ENCODE assay signal across 10 cellular contexts in the genomic region with DNA sequence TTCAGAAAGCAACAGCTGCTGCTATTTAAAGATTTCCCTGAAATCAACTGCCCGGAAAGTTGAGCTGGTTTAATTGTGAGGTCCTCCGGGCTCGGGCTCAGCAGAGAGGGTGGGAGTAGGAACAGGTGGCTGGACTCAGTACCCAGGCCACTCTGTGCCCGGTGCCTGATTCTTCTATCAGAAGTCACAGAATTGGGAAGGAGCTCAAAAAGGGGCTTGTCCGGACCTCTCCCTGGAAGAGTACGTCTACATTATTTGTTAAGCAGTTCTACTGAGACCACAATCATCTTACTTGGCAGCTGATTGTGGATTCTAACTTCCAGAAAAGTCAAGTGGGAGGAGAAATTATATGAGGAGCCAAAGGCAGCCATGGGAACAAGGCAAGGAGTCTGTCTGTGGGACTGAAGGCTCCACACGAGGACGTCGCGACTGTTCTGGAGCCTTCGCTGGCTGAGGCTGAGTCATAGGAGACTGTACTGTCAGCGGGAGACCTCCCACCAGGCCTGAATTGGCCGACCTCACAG.
DNase-seq lines count a peak whose midpoint lies in the region; ATAC-seq, FAIRE-seq and TF ChIP-seq lines count a peak whose summit lies in the region.
"Had no signal": no experiment of that assay in that cellular context is flagged by ENCODE, and none has a peak within 500 bp of the region (broad histone marks: within the 10 kb centered on the region; RNA-seq: fewer than 3 reads in every experiment).

No MANE protein-coding gene starts in this region.

- ATAC-seq in GM23338 (peak; percentile 79), GM19023 (IDR thresholded peaks at IDR 0.05; ENCODE audit: unreplicated experiment) (no peak)

- H3K36me3 Mint-ChIP-seq in GM23338 (ENCODE audit: low read depth): no peaks in the 10 kb centered on the region

- peak overlapping the region; percentile 28 for H3K9ac ChIP-seq in smooth muscle cell (ENCODE audit: low read depth)
- H3K9ac ChIP-seq in Karpas-422 (ENCODE audit: low read length): no peak overlapping the region

- H3K4me1 ChIP-seq in GM23338 (ENCODE audit: insufficient read depth) (no peaks in the 10 kb centered on the region; the same call in 1 of the 2 replicates), smooth muscle cell (ENCODE audit: low read depth) (no peaks in the 10 kb centered on the region), Karpas-422 (ENCODE audit: low read length) (no peaks in the 10 kb centered on the region)

- H3K27ac Mint-ChIP-seq in GM23338: no peak overlapping the region; the same call in 1 of the 2 replicates

- DNase-seq in GM23338 (ENCODE audit: low spot score) (peak; percentile 19), caudate nucleus (lab: John Stamatoyannopoulos, UW) (peak in 4 of 61 donors; percentile 10 to 59 (median 29)), smooth muscle cell (lab: John Stamatoyannopoulos, UW; ENCODE audit: unreplicated experiment) (peak; percentile 31), NCI-H2029 treated with DMSO at 0.1 percent for 48 hours (lab: John Stamatoyannopoulos, UW) (no peak), Karpas-422 (no peak), RCC 7860 (ENCODE audit: low spot score) (no peak)
- DNase-seq: cerebellar nuclear complex had no signal

- H3K27me3 Mint-ChIP-seq in GM23338 (ENCODE audit: insufficient read depth, low read depth, poor library complexity): no peaks in the 10 kb centered on the region

- H3K9me3 ChIP-seq in smooth muscle cell (replicated peaks; ENCODE audit: low read depth): no peaks in the 10 kb centered on the region
- no peaks in the 10 kb centered on the region for H3K9me3 ChIP-seq in Karpas-422 (ENCODE audit: low read length)

- H4K20me1 ChIP-seq in GM23338 (replicated peaks; ENCODE audit: insufficient read depth) (no peaks in the 10 kb centered on the region), smooth muscle cell (ENCODE audit: low read depth) (no peaks in the 10 kb centered on the region), Karpas-422 (ENCODE audit: insufficient read depth, low read depth, low read length) (no peaks in the 10 kb centered on the region)

- H3F3A ChIP-seq in GM23338 (replicated peaks; ENCODE audit: low read depth) (no peaks in the 10 kb centered on the region), smooth muscle cell (ENCODE audit: low read depth) (peaks cover 8% of the 10 kb centered on the region)

- H3K27ac ChIP-seq in GM23338 (ENCODE audit: low read depth) (no peak overlapping the region), caudate nucleus (ENCODE audit: low read depth, low read length) (peak overlapping the region; percentile 89), layer of hippocampus (ENCODE audit: low read depth, low read length) (peak overlapping the region; percentile 88), smooth muscle cell (ENCODE audit: low read depth) (peak overlapping the region; percentile 87), Karpas-422 (ENCODE audit: low read length) (no peak overlapping the region)

- H3K36me3 ChIP-seq in GM23338 (ENCODE audit: insufficient read depth): no peaks in the 10 kb centered on the region
- H3K36me3 ChIP-seq in smooth muscle cell (ENCODE audit: low read depth): no peaks in the 10 kb centered on the region
- H3K36me3 ChIP-seq in Karpas-422 (ENCODE audit: insufficient read depth, low read length): no peaks in the 10 kb centered on the region

- no peak for FAIRE-seq in RCC 7860 (lab: Jason Lieb, UNC)
- FAIRE-seq: GM12878 had no signal

- TF ChIP-seq CTCF in GM23338 (conservative IDR thresholded peaks at IDR 0.05; ENCODE audit: low read depth in 2 of 2): no peak
- TF ChIP-seq CTCF in smooth muscle cell (IDR thresholded peaks at IDR 0.05; ENCODE audit: borderline replicate concordance, insufficient read depth, poor library complexity, severe bottlenecking): no peak

- H2AFZ ChIP-seq in GM23338 (peak overlapping the region; percentile 96), smooth muscle cell (ENCODE audit: low read depth) (peak overlapping the region; percentile 68), Karpas-422 (ENCODE audit: low read length) (no peak overlapping the region)

- no peak overlapping the region for H3K4me2 ChIP-seq in GM23338
- H3K4me2 ChIP-seq in smooth muscle cell: peak overlapping the region; percentile 79
- H3K4me2 ChIP-seq in Karpas-422 (ENCODE audit: low read depth, low read length, poor library complexity, severe bottlenecking): no peak overlapping the region

- H3K79me2 ChIP-seq in GM23338 (replicated peaks; ENCODE audit: insufficient read depth) (no peaks in the 10 kb centered on the region), smooth muscle cell (ENCODE audit: low read depth) (no peaks in the 10 kb centered on the region), Karpas-422 (ENCODE audit: low read length) (no peaks in the 10 kb centered on the region)

- H3K4me1 Mint-ChIP-seq in GM23338: peaks cover 9% of the 10 kb centered on the region; the same call in 2 of the 3 replicates

- H3K27me3 ChIP-seq in GM23338 (ENCODE audit: insufficient read depth): no peaks in the 10 kb centered on the region
- no peaks in the 10 kb centered on the region for H3K27me3 ChIP-seq in layer of hippocampus (ENCODE audit: control insufficient read depth, insufficient read depth, low read length)
- no peaks in the 10 kb centered on the region for H3K27me3 ChIP-seq in smooth muscle cell (ENCODE audit: low read depth)
- H3K27me3 ChIP-seq in Karpas-422 (ENCODE audit: low read length): no peaks in the 10 kb centered on the region

- WGBS in smooth muscle cell (ENCODE audit: low lambda C conversion rate): 34% methylated on average over 13 of the region's 13 CpGs

- H3K4me3 Mint-ChIP-seq in GM23338: no peak overlapping the region

- H3K4me3 ChIP-seq in GM23338: no peak overlapping the region
- H3K4me3 ChIP-seq in smooth muscle cell: no peak overlapping the region
- no peak overlapping the region for H3K4me3 ChIP-seq in Karpas-422 (ENCODE audit: low read length)
- H3K4me3 ChIP-seq: GM12878 had no signal

- H3K9me3 Mint-ChIP-seq in GM23338: no peaks in the 10 kb centered on the region

- no peaks in the 10 kb centered on the region for H3K9me2 ChIP-seq in GM23338 (ENCODE audit: insufficient read depth)
- H3K9me2 ChIP-seq in Karpas-422 (replicated peaks; ENCODE audit: insufficient read depth, low read length): no peaks in the 10 kb centered on the region

TF ChIP-seq in GM23338, 12 proteins besides CTCF, POLR2A, EP300 and RAD21 (continues in another document):
- TF ChIP-seq, protein P1, sequence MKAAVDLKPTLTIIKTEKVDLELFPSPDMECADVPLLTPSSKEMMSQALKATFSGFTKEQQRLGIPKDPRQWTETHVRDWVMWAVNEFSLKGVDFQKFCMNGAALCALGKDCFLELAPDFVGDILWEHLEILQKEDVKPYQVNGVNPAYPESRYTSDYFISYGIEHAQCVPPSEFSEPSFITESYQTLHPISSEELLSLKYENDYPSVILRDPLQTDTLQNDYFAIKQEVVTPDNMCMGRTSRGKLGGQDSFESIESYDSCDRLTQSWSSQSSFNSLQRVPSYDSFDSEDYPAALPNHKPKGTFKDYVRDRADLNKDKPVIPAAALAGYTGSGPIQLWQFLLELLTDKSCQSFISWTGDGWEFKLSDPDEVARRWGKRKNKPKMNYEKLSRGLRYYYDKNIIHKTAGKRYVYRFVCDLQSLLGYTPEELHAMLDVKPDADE (IDR thresholded peaks at IDR 0.05): no peak

Comparison
In these comparisons a context has a peak if more than half of its experiments do, and no peak if none do; other contexts are left out.
1. DNase-seq: peak in GM23338 (single experiment) and smooth muscle cell (single experiment); none in NCI-H2029 treated with DMSO at 0.1 percent for 48 hours (single experiment), Karpas-422 (single experiment) and RCC 7860 (single experiment).
2. H3K27ac ChIP-seq: peak in caudate nucleus (single experiment), layer of hippocampus (single experiment) and smooth muscle cell (single experiment); none in GM23338 (single experiment) and Karpas-422 (single experiment).